ENCODE assay signal across 28 cellular contexts in genomic region chr14:24937300-24937699, GRCh38.
"Had no signal": no experiment of that assay in that cellular context is flagged by ENCODE, and none has a peak within 500 bp of the region (broad histone marks: within the 10 kb centered on the region; RNA-seq: fewer than 3 reads in every experiment).

No MANE protein-coding gene starts in this region.

- DNase-seq: naive thymus-derived CD8-positive, alpha-beta T cell; nephron progenitor cell; occipital lobe; ovary; posterior cingulate gyrus; psoas muscle; right cardiac atrium; right lobe of liver; sigmoid colon; small intestine; spleen; stimulated activated CD4-positive, alpha-beta T cell treated with anti-CD3 and anti-CD28 coated beads, Interleukin-12 subunit alpha, Interleukin-12 subunit beta, amount 100 ng/mL, for 4 hours; stimulated activated CD4-positive, alpha-beta T cell treated with anti-CD3 and anti-CD28 coated beads, Interleukin-1b, Interleukin-23, amount 100 ng/mL, for 48 hours; stimulated activated CD4-positive, alpha-beta T cell treated with anti-CD3 and anti-CD28 coated beads, Interleukin-4, amount 100 ng/mL, for 1 hour; stimulated activated CD4-positive, alpha-beta T cell treated with anti-CD3 and anti-CD28 coated beads, Interleukin-4, amount 100 ng/mL, for 4 hours; stimulated activated CD8-positive, alpha-beta memory T cell treated with anti-CD3 and anti-CD28 coated beads, Interleukin-4, amount 100 ng/mL, for 48 hours; stimulated activated naive CD4-positive, alpha-beta T cell; stimulated activated naive CD8-positive, alpha-beta T cell treated with anti-CD3 and anti-CD28 coated beads, Interleukin-15, amount 100 ng/mL, for 72 hours; stimulated activated naive CD8-positive, alpha-beta T cell treated with anti-CD3 and anti-CD28 coated beads, Interleukin-15, Interleukin-2, amounts not matched to agents 100 U/mL and 50 U/mL, for 24 hours; substantia nigra; testis; trophoblast cell; upper lobe of left lung had no signal

- H3K4me3 ChIP-seq: neural progenitor cell, ovary, psoas muscle, right lobe of liver, sigmoid colon, spleen, suprapubic skin, testis, tibial nerve, upper lobe of left lung, vagina had no signal

- H3K36me3 ChIP-seq: neural progenitor cell, ovary, right lobe of liver, sigmoid colon, spleen, suprapubic skin, tibial nerve, vagina had no signal

- H3K27ac ChIP-seq: neural progenitor cell, ovary, parathyroid adenoma, psoas muscle, right lobe of liver, sigmoid colon, spleen, suprapubic skin, testis, tibial nerve, upper lobe of left lung, vagina had no signal

- H2AFZ ChIP-seq: neural progenitor cell, parathyroid adenoma had no signal

- H3K4me2 ChIP-seq: neural progenitor cell had no signal

- H3K9ac ChIP-seq: neural progenitor cell, parathyroid adenoma had no signal

- H3K4me1 ChIP-seq: parathyroid adenoma, psoas muscle, right lobe of liver, spleen, testis, tibial nerve, vagina had no signal

- H3K27me3 ChIP-seq: neural progenitor cell, ovary, right lobe of liver, sigmoid colon, suprapubic skin, testis, tibial nerve, upper lobe of left lung, vagina had no signal

- H3K79me2 ChIP-seq: parathyroid adenoma had no signal

- H3K9me3 ChIP-seq: ovary, psoas muscle, right lobe of liver, sigmoid colon, spleen, suprapubic skin, testis, tibial nerve, upper lobe of left lung, vagina had no signal
